ENCODE assay signal across 7 cellular contexts in the genomic region with DNA sequence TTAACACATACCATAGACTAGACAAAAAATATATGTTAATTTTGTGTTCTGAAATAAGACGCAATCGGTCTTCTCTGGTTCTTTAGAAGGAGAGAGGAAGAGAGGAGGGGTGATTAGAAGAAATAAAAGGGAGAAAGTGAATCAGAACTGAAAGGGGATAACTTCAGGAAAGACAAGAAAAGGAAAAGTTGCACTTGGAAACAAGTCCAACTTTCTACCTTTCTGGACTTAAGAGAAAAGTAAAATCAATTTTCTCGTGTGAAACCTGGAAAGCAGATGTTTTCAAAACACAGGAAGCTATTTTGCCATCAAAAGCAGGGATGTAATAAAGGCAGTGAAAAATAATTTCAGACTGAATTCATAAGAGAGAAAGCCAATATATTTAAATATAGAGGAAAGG. TPM values are rescaled to one million over a fixed set of nuclear protein-coding genes. Genes with fewer than 3 reads are reported as not detected.
DNase-seq lines count a peak whose midpoint lies in the region; ATAC-seq and TF ChIP-seq lines count a peak whose summit lies in the region.

No MANE protein-coding gene starts in this region.

- TF ChIP-seq CTCF in hepatocyte (IDR thresholded peaks at IDR 0.05; ENCODE audit: poor library complexity), result no peak

- H3K4me1 Mint-ChIP-seq in activated naive CD8-positive, alpha-beta T cell (ENCODE audit: low read depth), result peaks cover 20% of the 10 kb centered on the region
- peaks cover 25 to 55% of the 10 kb centered on the region in 2 donors for H3K4me1 Mint-ChIP-seq in stimulated activated naive B cell treated with anti-CD40 and anti-IgM and Interleukin-4, amounts not matched to agents 10 μg/mL and 1 μg/mL and 100 μg/mL, for 72 hours

- DNase-seq in hepatocyte (ENCODE audit: low spot score) (no peak), NCI-H2107 (lab: John Stamatoyannopoulos, UW) (no peak)
- DNase-seq in stimulated activated naive B cell treated with anti-CD40 and anti-IgM and Interleukin-4, amounts not matched to agents 10 μg/mL and 1 μg/mL and 100 μg/mL, for 72 hours, result no peak

- no peaks in the 10 kb centered on the region for H3K9me2 ChIP-seq in hepatocyte (replicated peaks; ENCODE audit: insufficient read depth)

- peak overlapping the region; percentile 82 for H3K4me2 ChIP-seq in hepatocyte

- no peak overlapping the region for H3K9ac ChIP-seq in HUES48 (ENCODE audit: low read depth, low read length)

- H3K4me1 ChIP-seq in HUES48 (ENCODE audit: control insufficient read depth, insufficient read depth, low read length), result peaks cover 79% of the 10 kb centered on the region
- H3K4me1 ChIP-seq in hepatocyte (ENCODE audit: insufficient read depth), result peaks cover 52% of the 10 kb centered on the region

- no peaks in the 10 kb centered on the region for H3K9me3 ChIP-seq in HUES48 (ENCODE audit: control insufficient read depth, insufficient read depth, low read length)
- H3K9me3 ChIP-seq in hepatocyte (ENCODE audit: low read depth), result no peaks in the 10 kb centered on the region

- no peaks in the 10 kb centered on the region for H3K9me3 Mint-ChIP-seq in activated naive CD8-positive, alpha-beta T cell (ENCODE audit: low read depth)
- no peaks in the 10 kb centered on the region for H3K9me3 Mint-ChIP-seq in stimulated activated naive B cell treated with anti-CD40 and anti-IgM and Interleukin-4, amounts not matched to agents 10 μg/mL and 1 μg/mL and 100 μg/mL, for 72 hours

- no peak for ATAC-seq in stimulated activated naive B cell treated with anti-CD40 and anti-IgM and Interleukin-4, amounts not matched to agents 10 μg/mL and 1 μg/mL and 100 μg/mL, for 72 hours (replicated peaks)
- ATAC-seq in GM19035 (IDR thresholded peaks at IDR 0.05; ENCODE audit: unreplicated experiment) (no peak), GM21737 (IDR thresholded peaks at IDR 0.05; ENCODE audit: unreplicated experiment) (no peak)

- H3K4me3 ChIP-seq in HUES48 (ENCODE audit: low read depth, low read length) (peak overlapping the region; percentile 60; the same call in 1 of the 2 replicates), hepatocyte (no peak overlapping the region)

- H4K20me1 ChIP-seq in hepatocyte (ENCODE audit: insufficient read depth, poor library complexity, severe bottlenecking), result no peaks in the 10 kb centered on the region

- no peak overlapping the region for H3K27ac ChIP-seq in HUES48 (ENCODE audit: low read depth, low read length)
- peak overlapping the region; percentile 42 for H3K27ac ChIP-seq in hepatocyte

- H3K36me3 Mint-ChIP-seq in activated naive CD8-positive, alpha-beta T cell, result no peaks in the 10 kb centered on the region
- H3K36me3 Mint-ChIP-seq in stimulated activated naive B cell treated with anti-CD40 and anti-IgM and Interleukin-4, amounts not matched to agents 10 μg/mL and 1 μg/mL and 100 μg/mL, for 72 hours, result peaks cover 0 to 2% of the 10 kb centered on the region in 2 donors

- no peak overlapping the region for H3K27ac Mint-ChIP-seq in activated naive CD8-positive, alpha-beta T cell
- H3K27ac Mint-ChIP-seq in stimulated activated naive B cell treated with anti-CD40 and anti-IgM and Interleukin-4, amounts not matched to agents 10 μg/mL and 1 μg/mL and 100 μg/mL, for 72 hours, result no peak overlapping the region

- H3K36me3 ChIP-seq in HUES48 (ENCODE audit: control insufficient read depth, insufficient read depth, low read length) (no peaks in the 10 kb centered on the region), hepatocyte (replicated peaks; ENCODE audit: insufficient read depth, low read depth) (no peaks in the 10 kb centered on the region)

- H3K27me3 Mint-ChIP-seq in activated naive CD8-positive, alpha-beta T cell, result peaks cover 49% of the 10 kb centered on the region
- peaks cover 50 to 59% of the 10 kb centered on the region in 2 donors for H3K27me3 Mint-ChIP-seq in stimulated activated naive B cell treated with anti-CD40 and anti-IgM and Interleukin-4, amounts not matched to agents 10 μg/mL and 1 μg/mL and 100 μg/mL, for 72 hours

- peaks cover 86% of the 10 kb centered on the region for H3K27me3 ChIP-seq in HUES48 (ENCODE audit: control insufficient read depth, insufficient read depth, low read length)
- H3K27me3 ChIP-seq in hepatocyte, result peaks cover 52% of the 10 kb centered on the region

- peaks cover 38% of the 10 kb centered on the region for H3K79me2 ChIP-seq in hepatocyte

- peak overlapping the region; percentile 90 for H3K4me3 Mint-ChIP-seq in activated naive CD8-positive, alpha-beta T cell
- peak overlapping the region; percentile 89 for H3K4me3 Mint-ChIP-seq in stimulated activated naive B cell treated with anti-CD40 and anti-IgM and Interleukin-4, amounts not matched to agents 10 μg/mL and 1 μg/mL and 100 μg/mL, for 72 hours

- WGBS in hepatocyte (ENCODE audit: low lambda C conversion rate, missing lambda C conversion rate), result 35% methylated on average over 3 of the region's 3 CpGs

- peak overlapping the region; percentile 38 for H2AFZ ChIP-seq in hepatocyte

RNA-seq across cellular contexts. Expression of a gene that starts 11.9 kb away (rescaled TPM):
- 11.5 and 11.6 TPM in 2 replicates for total RNA-seq in hepatocyte
- 6.4 and 10.9 TPM in 2 replicates for polyA plus RNA-seq in hepatocyte
